8 cellular contexts compared by ENCODE assay signal in genomic region chr3:100708989-100709839, GRCh38. TPM values are rescaled to one million over a fixed set of nuclear protein-coding genes. Genes with fewer than 3 reads are reported as not detected.
DNase-seq lines count a peak whose midpoint lies in the region; ATAC-seq and TF ChIP-seq lines count a peak whose summit lies in the region.

Gene TFG (plus strand): TSS chr3:100709494. CDS start chr3:100713686, 4,192 bp downstream.

- peak within 1 kb of the TSS; percentile 63 to 85 for H3K4me3 ChIP-seq in DND-41 (ENCODE audit: low read depth in 1 of 2, low read length in 2 of 2)
- peak within 1 kb of the TSS; percentile 94 for H3K4me3 ChIP-seq in GM23248
- H3K4me3 ChIP-seq in esophagus squamous epithelium = peak within 1 kb of the TSS; percentile 81 to 92 (median 82)

- TF ChIP-seq POLR2A in esophagus squamous epithelium (IDR thresholded peaks at IDR 0.05) = peak in 3 of 4 donors; percentile 64 to 89 (median 66)

- H3K79me2 ChIP-seq in DND-41 (ENCODE audit: insufficient read depth, low read length) = peaks cover 49% of the 10 kb centered on the region
- H3K79me2 ChIP-seq in GM23248 (ENCODE audit: insufficient read depth) = peaks cover 44% of the 10 kb centered on the region

- H3K27ac Mint-ChIP-seq in activated T-helper 1 cell treated with anti-CD3 and anti-CD28 coated beads, Interleukin-12 subunit alpha, Interleukin-12 subunit beta, Interleukin-2, Interleukin-4 antibody, amounts not matched to agents 30 ng/mL and 10 ng/mL and 1 ng/mL, durations not matched to agents 14 hours and 24 hours and 36 hours = peak within 1 kb of the TSS; percentile 90

- no peaks in the 10 kb centered on the region for H3K9me2 ChIP-seq in GM23248 (ENCODE audit: insufficient read depth)

- peak within 1 kb of the TSS; percentile 95 for H3K27ac ChIP-seq in DND-41 (ENCODE audit: low read length)
- peak within 1 kb of the TSS; percentile 91 for H3K27ac ChIP-seq in GM23248
- H3K27ac ChIP-seq in esophagus squamous epithelium = peak within 1 kb of the TSS; percentile 94 to 99 (median 96)

- H3K4me1 ChIP-seq in DND-41 (ENCODE audit: insufficient read depth, low read length) (peaks cover 38% of the 10 kb centered on the region), GM23248 (ENCODE audit: insufficient read depth) (peaks cover 30% of the 10 kb centered on the region), esophagus squamous epithelium (peaks cover 9 to 40% (median 15%) of the 10 kb centered on the region in 3 donors)

- TF ChIP-seq CTCF in DND-41 (IDR thresholded peaks at IDR 0.05; ENCODE audit: borderline replicate concordance, extremely low read depth, low read length, poor library complexity, severe bottlenecking) = no peak
- peak in 1 of 6 experiments; percentile 29 for TF ChIP-seq CTCF in esophagus squamous epithelium (IDR thresholded peaks at IDR 0.05)

- H3K27me3 ChIP-seq in DND-41 (ENCODE audit: insufficient read depth, low read length, poor library complexity) = no peaks in the 10 kb centered on the region
- no peaks in the 10 kb centered on the region for H3K27me3 ChIP-seq in GM23248 (replicated peaks; ENCODE audit: insufficient read depth)
- peaks cover 0 to 5% (median 0%) of the 10 kb centered on the region in 4 donors for H3K27me3 ChIP-seq in esophagus squamous epithelium

- intact Hi-C loops in activated T-helper 1 cell treated with anti-CD3 and anti-CD28 coated beads, Interleukin-12 subunit alpha, Interleukin-12 subunit beta, Interleukin-2, Interleukin-4 antibody, amounts not matched to agents 30 ng/mL and 10 ng/mL and 1 ng/mL, durations not matched to agents 14 hours and 24 hours and 36 hours (cut with micrococcal nuclease) = loop anchor here (1.0 kb wide), 8 partner anchors 56 to 968 kb away; partner anchors contain the start of genes CMSS1, LNP1, NIT2 and TBC1D23
- intact Hi-C loops in esophagus squamous epithelium (cut with DNase I) = no loop called here

- ATAC-seq in DND-41 (ENCODE audit: insufficient read depth, low read depth) = peak; percentile 93

- WGBS in GM23248 (ENCODE audit: low coverage in 1 of 2, low lambda C conversion rate in 2 of 2, missing lambda C conversion rate in 2 of 2), 2 experiments = 2 to 3% methylated on average over 69 to 76 of the region's 76 CpGs
- 1% methylated on average over 24 to 26 of the region's 76 CpGs for WGBS in esophagus squamous epithelium, 2 donors

- peaks cover 23% of the 10 kb centered on the region for H3K36me3 ChIP-seq in DND-41 (ENCODE audit: insufficient read depth, low read length)
- H3K36me3 ChIP-seq in GM23248 (ENCODE audit: low read depth) = peaks cover 15% of the 10 kb centered on the region
- peaks cover 0 to 7% (median 0%) of the 10 kb centered on the region in 3 donors for H3K36me3 ChIP-seq in esophagus squamous epithelium

- H3K4me1 Mint-ChIP-seq in activated T-helper 1 cell treated with anti-CD3 and anti-CD28 coated beads, Interleukin-12 subunit alpha, Interleukin-12 subunit beta, Interleukin-2, Interleukin-4 antibody, amounts not matched to agents 30 ng/mL and 10 ng/mL and 1 ng/mL, durations not matched to agents 14 hours and 24 hours and 36 hours (ENCODE audit: low read depth) = peaks cover 33% of the 10 kb centered on the region

- in situ Hi-C loops in GM23248 (cut with MboI) = no loop called here

- peaks cover 31% of the 10 kb centered on the region for H3K36me3 Mint-ChIP-seq in activated T-helper 1 cell treated with anti-CD3 and anti-CD28 coated beads, Interleukin-12 subunit alpha, Interleukin-12 subunit beta, Interleukin-2, Interleukin-4 antibody, amounts not matched to agents 30 ng/mL and 10 ng/mL and 1 ng/mL, durations not matched to agents 14 hours and 24 hours and 36 hours (ENCODE audit: low read depth)

- H3K9me3 ChIP-seq in DND-41 (ENCODE audit: insufficient read depth, low read length, severe bottlenecking) (no peaks in the 10 kb centered on the region), GM23248 (ENCODE audit: low read depth) (no peaks in the 10 kb centered on the region), esophagus squamous epithelium (no peaks in the 10 kb centered on the region)

- H3K4me2 ChIP-seq in DND-41 (ENCODE audit: insufficient read depth, low read length) (peak within 1 kb of the TSS; percentile 77), GM23248 (ENCODE audit: unreplicated experiment) (peak within 1 kb of the TSS; percentile 89)

- no peaks in the 10 kb centered on the region for H3K27me3 Mint-ChIP-seq in activated T-helper 1 cell treated with anti-CD3 and anti-CD28 coated beads, Interleukin-12 subunit alpha, Interleukin-12 subunit beta, Interleukin-2, Interleukin-4 antibody, amounts not matched to agents 30 ng/mL and 10 ng/mL and 1 ng/mL, durations not matched to agents 14 hours and 24 hours and 36 hours (ENCODE audit: insufficient read depth)

- DNase-seq in DND-41 (peak; percentile 98), GM23248 (peak; percentile 99), Kasumi-1 (lab: John Stamatoyannopoulos, UW) (peak; percentile 95 to 96), RPMI7951 (ENCODE audit: low read depth) (peak; percentile 98), esophagus squamous epithelium (lab: John Stamatoyannopoulos, UW) (peak; percentile 80), myocyte (ENCODE audit: low read depth) (peak; percentile 99)
- peak; percentile 98 for DNase-seq in activated T-helper 1 cell treated with anti-CD3 and anti-CD28 coated beads, Interleukin-12 subunit alpha, Interleukin-12 subunit beta, Interleukin-2, Interleukin-4 antibody, amounts not matched to agents 30 ng/mL and 10 ng/mL and 1 ng/mL, durations not matched to agents 14 hours and 24 hours and 36 hours (ENCODE audit: low spot score)
- peak; percentile 93 to 94 for DNase-seq in stimulated activated CD8-positive, alpha-beta memory T cell treated with anti-CD3 and anti-CD28 coated beads, Interleukin-7, amount 100 ng/mL, for 48 hours (ENCODE audit: extremely low read depth in 1 of 2, low read depth in 1 of 2)

- H4K20me1 ChIP-seq in DND-41 (ENCODE audit: insufficient read depth, low read length) (peaks cover 36% of the 10 kb centered on the region), GM23248 (ENCODE audit: insufficient read depth) (peaks cover 16% of the 10 kb centered on the region; the same call in 1 of the 2 replicates)

- peaks cover 11% of the 10 kb centered on the region for H3K9me3 Mint-ChIP-seq in activated T-helper 1 cell treated with anti-CD3 and anti-CD28 coated beads, Interleukin-12 subunit alpha, Interleukin-12 subunit beta, Interleukin-2, Interleukin-4 antibody, amounts not matched to agents 30 ng/mL and 10 ng/mL and 1 ng/mL, durations not matched to agents 14 hours and 24 hours and 36 hours

- H3F3A ChIP-seq in GM23248 (ENCODE audit: insufficient read depth) = peaks cover 32% of the 10 kb centered on the region

- H3K4me3 Mint-ChIP-seq in activated T-helper 1 cell treated with anti-CD3 and anti-CD28 coated beads, Interleukin-12 subunit alpha, Interleukin-12 subunit beta, Interleukin-2, Interleukin-4 antibody, amounts not matched to agents 30 ng/mL and 10 ng/mL and 1 ng/mL, durations not matched to agents 14 hours and 24 hours and 36 hours = peak within 1 kb of the TSS; percentile 84

- H3K9ac ChIP-seq in DND-41 (ENCODE audit: low read depth, low read length) (peak within 1 kb of the TSS; percentile 98), GM23248 (peak within 1 kb of the TSS; percentile 93)

- H2AFZ ChIP-seq in DND-41 (ENCODE audit: low read depth, low read length) = peak within 1 kb of the TSS; percentile 94
- peak within 1 kb of the TSS; percentile 83 for H2AFZ ChIP-seq in GM23248

RNA-seq across cellular contexts. Expression of gene TFG, which starts in this region (rescaled TPM):
- 152 and 157 TPM in 2 replicates for total RNA-seq in GM23248 (2014; rRNA removed; shearing (Covaris generic))
- polyA plus RNA-seq in GM23248 (2016; fragmentation: Nextera tagmentation; extraction: Ambion mirVana) = 241 and 245 TPM in 2 replicates
- total RNA-seq in RPMI7951 (2014; rRNA removed; shearing (Covaris generic)) = 104 and 134 TPM in 2 replicates
- 73.0 and 75.3 TPM in 2 replicates for total RNA-seq in activated T-helper 1 cell treated with anti-CD3 and anti-CD28 coated beads, Interleukin-12 subunit alpha, Interleukin-12 subunit beta, Interleukin-2, Interleukin-4 antibody, amounts not matched to agents 30 ng/mL and 10 ng/mL and 1 ng/mL, durations not matched to agents 14 hours and 24 hours and 36 hours
- total RNA-seq in esophagus squamous epithelium (100 to 1,000 TPM in 2 of 4 donors, 10 to 100 TPM in 2; 76.7 to 133 (median 91.8) TPM), myocyte (118 and 127 TPM in 2 replicates)
- 136 TPM for polyA plus RNA-seq in myocyte (2012)

Comparison
In these comparisons a context has a peak if more than half of its experiments do, and no peak if none do; other contexts are left out.
1. Peak in every context shown above with its lines: DNase-seq, ATAC-seq, H3K4me3 ChIP-seq and H3K27ac ChIP-seq.